ENCODE assay signal across 8 cellular contexts in genomic region chr7:26365077-26365896, GRCh38.
DNase-seq lines count a peak whose midpoint lies in the region; ATAC-seq, FAIRE-seq and TF ChIP-seq lines count a peak whose summit lies in the region.

No MANE protein-coding gene starts in this region.

- ATAC-seq in GM19468 (IDR thresholded peaks at IDR 0.05; ENCODE audit: extremely low read depth, unreplicated experiment) (peak; percentile 70), HG03565 (IDR thresholded peaks at IDR 0.05; ENCODE audit: unreplicated experiment) (peak; percentile 65)

- H3K4me3 ChIP-seq in endothelial cell of umbilical vein (replicated peaks in 1 of 3; ENCODE audit: insufficient read depth in 1 of 3, low read depth in 1 of 3, low read length in 3 of 3) (no peak overlapping the region), mucosa of rectum (ENCODE audit: low read length in 2 of 2) (peak overlapping the region; percentile 22 to 26)

- intact Hi-C loops in endothelial cell of umbilical vein (cut with micrococcal nuclease), result loop anchor here (1.0 to 5.0 kb wide), 7 partner anchors 88 to 510 kb away; partner anchors contain the start of gene NFE2L3

- CTCF ChIA-PET in endothelial cell of umbilical vein (lab: Charles Lee), result interaction anchor here (0.6 to 7.9 kb wide), 68 partner anchors 9 to 1148 kb away, joined by 3 to 304 read pairs (median 4); partner anchors contain the start of genes CBX3, HOXA5 and HOXA7

- H3K4me1 ChIP-seq in endothelial cell of umbilical vein (ENCODE audit: control insufficient read depth, extremely low read depth, insufficient read depth, low read length), result peaks cover 15% of the 10 kb centered on the region
- peaks cover 2 to 5% of the 10 kb centered on the region in 2 donors for H3K4me1 ChIP-seq in mucosa of rectum (ENCODE audit: control insufficient read depth in 2 of 2, insufficient read depth in 2 of 2, low read length in 2 of 2)

- peak overlapping the region; percentile 4 for H2AFZ ChIP-seq in endothelial cell of umbilical vein (ENCODE audit: low read depth, low read length)

- POLR2A ChIA-PET in endothelial cell of umbilical vein (lab: Charles Lee), result interaction anchor here (1.2 to 1.3 kb wide), 2 partner anchors 165 to 470 kb away, joined by 3 to 8 read pairs; no protein-coding TSS in a partner anchor

- H3K27me3 Mint-ChIP-seq in type B pancreatic cell, result no peaks in the 10 kb centered on the region

- H3K27me3 ChIP-seq in endothelial cell of umbilical vein (ENCODE audit: control insufficient read depth in 2 of 2, insufficient read depth in 2 of 2, low read length in 2 of 2) (peaks cover 0 to 8% of the 10 kb centered on the region in 2 experiments), mucosa of rectum (ENCODE audit: control insufficient read depth in 2 of 2, insufficient read depth in 2 of 2, low read length in 2 of 2) (no peaks in the 10 kb centered on the region)

- H4K20me1 ChIP-seq in endothelial cell of umbilical vein (replicated peaks; ENCODE audit: control insufficient read depth, extremely low read depth, insufficient read depth, low read length), result no peaks in the 10 kb centered on the region

- no peaks in the 10 kb centered on the region for H3K36me3 ChIP-seq in endothelial cell of umbilical vein (ENCODE audit: control insufficient read depth in 2 of 2, extremely low read depth in 1 of 2, insufficient read depth in 2 of 2, low read length in 2 of 2)
- no peaks in the 10 kb centered on the region for H3K36me3 ChIP-seq in mucosa of rectum (ENCODE audit: control insufficient read depth in 2 of 2, insufficient read depth in 2 of 2, low read length in 2 of 2)

- no TSS peak for BruUV-seq in endothelial cell of umbilical vein (replicated peaks; lab: Mats Ljungman, UMichigan)

- H3K9me1 ChIP-seq in endothelial cell of umbilical vein (replicated peaks; ENCODE audit: control insufficient read depth, extremely low read depth, insufficient read depth, low read length), result no peaks in the 10 kb centered on the region

- H3K9me3 Mint-ChIP-seq in type B pancreatic cell, result no peaks in the 10 kb centered on the region

- H3K4me3 Mint-ChIP-seq in type B pancreatic cell, result no peak overlapping the region

- H3K4me1 Mint-ChIP-seq in type B pancreatic cell (ENCODE audit: unreplicated experiment), result peaks cover 16% of the 10 kb centered on the region

- H3K27ac ChIP-seq in endothelial cell of umbilical vein (ENCODE audit: insufficient read depth, low read depth, low read length) (no peak overlapping the region), mucosa of rectum (ENCODE audit: low read depth in 2 of 2, low read length in 2 of 2) (no peak overlapping the region)

- DNase-seq in DMS 273 (lab: John Stamatoyannopoulos, UW; ENCODE audit: unreplicated experiment) (peak; percentile 88), NCI-H748 treated with DMSO at 0.1 percent for 48 hours (lab: John Stamatoyannopoulos, UW) (peak; percentile 86), endothelial cell of umbilical vein (ENCODE audit: low read depth, low spot score) (peak; percentile 88), type B pancreatic cell (ENCODE audit: extremely low spot score, unreplicated experiment) (no peak)
- DNase-seq in activated CD4-positive, alpha-beta T cell treated with anti-CD3 and anti-CD28 coated beads, Interleukin-2, amount 50 U/mL, for 4 hours, result peak; percentile 33 to 37

- TF ChIP-seq CTCF in endothelial cell of umbilical vein (IDR thresholded peaks at IDR 0.05; ENCODE audit: extremely low read depth in 1 of 2, insufficient read depth in 1 of 2, low read depth in 1 of 2, low read length in 2 of 2) (peak; percentile 56 to 60), type B pancreatic cell (conservative IDR thresholded peaks at IDR 0.05) (peak; percentile 92)

- H3K9me3 ChIP-seq in endothelial cell of umbilical vein (replicated peaks; ENCODE audit: control insufficient read depth, insufficient read depth, low read length) (no peaks in the 10 kb centered on the region), mucosa of rectum (ENCODE audit: control insufficient read depth in 2 of 2, low read length in 2 of 2) (no peaks in the 10 kb centered on the region)

- dilution Hi-C loops in endothelial cell of umbilical vein (cut with MboI; ENCODE audit: extremely low pct_ligation_motif_present, low sequenced_read_pairs), result no loop called here

- peak; percentile 96 for FAIRE-seq in endothelial cell of umbilical vein (lab: Jason Lieb, UNC)

- peak overlapping the region; percentile 30 for H3K4me2 ChIP-seq in endothelial cell of umbilical vein (ENCODE audit: insufficient read depth, low read length)

- H3K9ac ChIP-seq in endothelial cell of umbilical vein (replicated peaks; ENCODE audit: extremely low read depth, insufficient read depth, low read length) (no peak overlapping the region), mucosa of rectum (ENCODE audit: low read depth in 1 of 2, low read length in 2 of 2) (no peak overlapping the region)

- no peaks in the 10 kb centered on the region for H3K36me3 Mint-ChIP-seq in type B pancreatic cell

- H3K27ac Mint-ChIP-seq in type B pancreatic cell, result peak overlapping the region; percentile 35

- no peaks in the 10 kb centered on the region for H3K79me2 ChIP-seq in endothelial cell of umbilical vein (ENCODE audit: control insufficient read depth, insufficient read depth, low read length)

- TF ChIP-seq POLR2A in endothelial cell of umbilical vein (IDR thresholded peaks at IDR 0.05; ENCODE audit: low read depth, low read length), result no peak

TF ChIP-seq in endothelial cell of umbilical vein, 7 proteins besides CTCF, POLR2A, EP300 and RAD21:
- TF ChIP-seq GATA2 (IDR thresholded peaks at IDR 0.05; ENCODE audit: insufficient read depth, insufficient read length, low read depth, low read length) (no peak), MYC (IDR thresholded peaks at IDR 0.05; ENCODE audit: low read depth, low read length) (no peak), POLR2AphosphoS5 (IDR thresholded peaks at IDR 0.05; ENCODE audit: insufficient read depth, low read depth, low read length) (no peak), EZH2 (IDR thresholded peaks at IDR 0.05; ENCODE audit: borderline replicate concordance, low read depth, low read length, severe bottlenecking) (no peak), JUN (IDR thresholded peaks at IDR 0.05; ENCODE audit: borderline replicate concordance, insufficient read depth, insufficient read length, low read depth) (no peak), MAX (IDR thresholded peaks at IDR 0.05; ENCODE audit: insufficient read depth, insufficient read length) (no peak), FOS (IDR thresholded peaks at IDR 0.05; ENCODE audit: borderline replicate concordance, insufficient read depth, low read length) (no peak)

Comparison
In these comparisons a context has a peak if more than half of its experiments do, and no peak if none do; other contexts are left out.
1. H3K4me3 ChIP-seq: peak in mucosa of rectum (2 of 2); none in endothelial cell of umbilical vein (0 of 3).